Comparison of ENCODE assay signal across 1 cellular context in genomic region chr16:47143677-47144558, GRCh38.
TF ChIP-seq lines count a peak whose summit lies in the region.

Gene NETO2, minus strand, starts transcription at chr16:47143945. Its CDS starts 333 bp downstream, at chr16:47143612.

TF ChIP-seq in K562, 482 proteins besides CTCF, POLR2A, EP300 and RAD21 (continued from another document and continues in another):
- TF ChIP-seq MGA (IDR thresholded peaks at IDR 0.05) (no peak), TAL1 (IDR thresholded peaks at IDR 0.05) (no peak), ZNF77 (CRISPR knock-in tag; IDR thresholded peaks at IDR 0.05) (no peak), ZNF668 (CRISPR knock-in tag; IDR thresholded peaks at IDR 0.05) (no peak), KDM2B (CRISPR knock-in tag; IDR thresholded peaks at IDR 0.05) (no peak), ZNF121 (CRISPR knock-in tag; conservative IDR thresholded peaks at IDR 0.05) (no peak), CBFB (CRISPR knock-in tag; IDR thresholded peaks at IDR 0.05) (no peak), KLF13 (tag; IDR thresholded peaks at IDR 0.05; ENCODE audit: borderline replicate concordance, low read depth) (no peak), SREBF2 (CRISPR knock-in tag; IDR thresholded peaks at IDR 0.05) (no peak), RHOXF2B (CRISPR knock-in tag; conservative IDR thresholded peaks at IDR 0.05) (no peak), SIN3B (IDR thresholded peaks at IDR 0.05; ENCODE audit: low read depth) (peak; percentile 10; the same call in 1 of the 2 replicates), GTF2B (IDR thresholded peaks at IDR 0.05; ENCODE audit: extremely low read depth, insufficient read length) (no peak), E4F1 (CRISPR knock-in tag; IDR thresholded peaks at IDR 0.05; ENCODE audit: borderline replicate concordance) (no peak), HSF4 (CRISPR knock-in tag; IDR thresholded peaks at IDR 0.05; ENCODE audit: borderline replicate concordance) (no peak), MTA1 (IDR thresholded peaks at IDR 0.05; ENCODE audit: borderline replicate concordance) (no peak), CBX1 (IDR thresholded peaks at IDR 0.05; ENCODE audit: low read depth) (no peak), DLX4 (CRISPR knock-in tag; IDR thresholded peaks at IDR 0.05) (no peak), NONO (IDR thresholded peaks at IDR 0.05; ENCODE audit: low read depth in 2 of 2, low read length in 1 of 2) (peak in 1 of 2 experiments; percentile 91; a peak in 2 of 4 replicates), MLLT1 (IDR thresholded peaks at IDR 0.05) (peak in 1 of 2 experiments; percentile 47; a peak in 1 of 4 replicates), ZNF263 (CRISPR knock-in tag; IDR thresholded peaks at IDR 0.05; ENCODE audit: borderline replicate concordance) (no peak), CHD2 (IDR thresholded peaks at IDR 0.05; ENCODE audit: low read depth, low read length) (no peak), KDM1A (IDR thresholded peaks at IDR 0.05) (no peak), PKNOX1 (IDR thresholded peaks at IDR 0.05) (no peak), ETV6 (IDR thresholded peaks at IDR 0.05; ENCODE audit: borderline replicate concordance in 1 of 2, low read depth in 2 of 2, low read length in 1 of 2) (no peak), ETV6 (CRISPR knock-in tag; IDR thresholded peaks at IDR 0.05; ENCODE audit: borderline replicate concordance) (no peak), NFE2L1 (tag; IDR thresholded peaks at IDR 0.05; ENCODE audit: borderline replicate concordance, low read depth) (no peak), ZNF639 (CRISPR knock-in tag; conservative IDR thresholded peaks at IDR 0.05 in 1 of 2, IDR thresholded peaks at IDR 0.05 in 1 of 2) (0 out of 4 replicates have a peak, but pooled peaks of 1 of the 2 experiments have one; percentile 51), HNRNPK (IDR thresholded peaks at IDR 0.05; ENCODE audit: low read depth, low read length, poor library complexity, severe bottlenecking) (no peak), FOXO4 (CRISPR knock-in tag; IDR thresholded peaks at IDR 0.05) (no peak), PHB2 (IDR thresholded peaks at IDR 0.05; ENCODE audit: low read depth) (no peak), CTBP1 (IDR thresholded peaks at IDR 0.05; ENCODE audit: borderline replicate concordance) (peak; percentile 87), ZNF75A (CRISPR knock-in tag; IDR thresholded peaks at IDR 0.05) (no peak), SIRT6 (IDR thresholded peaks at IDR 0.05; ENCODE audit: low read depth, low read length) (no peak), ZNF146 (CRISPR knock-in tag; IDR thresholded peaks at IDR 0.05; ENCODE audit: unreplicated experiment) (no peak), ZNF316 (IDR thresholded peaks at IDR 0.05) (no peak), MAFG (tag; conservative IDR thresholded peaks at IDR 0.05) (no peak)
